In genomic region chr12:81843599-81843998, GRCh38 we compare ENCODE assay signal across 10 cellular contexts.
"Had no signal": no experiment of that assay in that cellular context is flagged by ENCODE, and none has a peak within 500 bp of the region (broad histone marks: within the 10 kb centered on the region; RNA-seq: fewer than 3 reads in every experiment).

No MANE protein-coding gene starts in this region.

- DNase-seq: GM23248, GOT3, H7, H9, HCEC 1CT, HFFc6 had no signal

- FAIRE-seq: H54 had no signal

- H3K27ac ChIP-seq: GM23248 had no signal

- H3K4me1 ChIP-seq: HAP-1 had no signal

- H3K9me3 ChIP-seq: HAP-1 had no signal

- H3K4me2 ChIP-seq: GM23338 had no signal

- H3K9ac ChIP-seq: GM23248 had no signal

- H3K36me3 ChIP-seq: HAP-1 had no signal

- H3K4me3 ChIP-seq: GM23248, GM23338, HAP-1 had no signal

- H2AFZ ChIP-seq: GM23248, GM23338 had no signal

- ATAC-seq: GM23338, HCT116 had no signal
